In the genomic region with DNA sequence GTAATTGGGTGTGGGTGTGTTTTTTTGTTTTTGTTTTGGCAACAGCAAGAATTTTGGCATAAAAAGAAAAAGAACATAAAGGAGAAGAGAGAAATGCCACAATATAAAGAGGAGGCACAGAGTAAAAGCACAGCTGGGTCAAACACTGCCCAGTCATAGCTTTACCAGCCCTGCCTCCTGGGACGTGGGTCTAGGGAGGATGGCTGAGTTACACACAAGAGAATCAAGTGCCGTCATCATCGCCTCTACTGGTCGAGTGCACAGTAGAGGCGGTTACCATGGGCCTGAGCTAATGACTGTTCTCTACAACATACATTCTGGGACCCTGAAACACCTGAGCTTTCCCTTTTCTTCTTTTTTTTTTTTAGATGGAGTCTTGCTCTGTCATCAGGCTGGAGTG, we compare ENCODE assay signal across 1 cellular context.
TF ChIP-seq lines count a peak whose summit lies in the region.

No MANE protein-coding gene starts in this region.

TF ChIP-seq in GM12878, 131 proteins besides CTCF, POLR2A, EP300 and RAD21 (continued from another document):
- TF ChIP-seq, protein P1, sequence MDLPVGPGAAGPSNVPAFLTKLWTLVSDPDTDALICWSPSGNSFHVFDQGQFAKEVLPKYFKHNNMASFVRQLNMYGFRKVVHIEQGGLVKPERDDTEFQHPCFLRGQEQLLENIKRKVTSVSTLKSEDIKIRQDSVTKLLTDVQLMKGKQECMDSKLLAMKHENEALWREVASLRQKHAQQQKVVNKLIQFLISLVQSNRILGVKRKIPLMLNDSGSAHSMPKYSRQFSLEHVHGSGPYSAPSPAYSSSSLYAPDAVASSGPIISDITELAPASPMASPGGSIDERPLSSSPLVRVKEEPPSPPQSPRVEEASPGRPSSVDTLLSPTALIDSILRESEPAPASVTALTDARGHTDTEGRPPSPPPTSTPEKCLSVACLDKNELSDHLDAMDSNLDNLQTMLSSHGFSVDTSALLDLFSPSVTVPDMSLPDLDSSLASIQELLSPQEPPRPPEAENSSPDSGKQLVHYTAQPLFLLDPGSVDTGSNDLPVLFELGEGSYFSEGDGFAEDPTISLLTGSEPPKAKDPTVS (IDR thresholded peaks at IDR 0.05; ENCODE audit: low read depth, low read length): no peak
- TF ChIP-seq STAT1 (conservative IDR thresholded peaks at IDR 0.05) (no peak), ZNF24 (IDR thresholded peaks at IDR 0.05) (no peak), SMC3 (IDR thresholded peaks at IDR 0.05; ENCODE audit: borderline replicate concordance, low read length) (no peak), STAT3 (IDR thresholded peaks at IDR 0.05; ENCODE audit: low read depth, low read length) (no peak), NFIC (IDR thresholded peaks at IDR 0.05; ENCODE audit: low read depth, low read length) (no peak), RELA (IDR thresholded peaks at IDR 0.05; ENCODE audit: borderline replicate concordance, partially characterized antibody) (no peak), NR2C1 (IDR thresholded peaks at IDR 0.05) (no peak), SIN3A (IDR thresholded peaks at IDR 0.05; ENCODE audit: low read depth, low read length) (no peak), BRCA1 (IDR thresholded peaks at IDR 0.05; ENCODE audit: low read depth, low read length) (no peak), SP1 (IDR thresholded peaks at IDR 0.05; ENCODE audit: low read depth, low read length) (no peak)
- TF ChIP-seq, protein P2, sequence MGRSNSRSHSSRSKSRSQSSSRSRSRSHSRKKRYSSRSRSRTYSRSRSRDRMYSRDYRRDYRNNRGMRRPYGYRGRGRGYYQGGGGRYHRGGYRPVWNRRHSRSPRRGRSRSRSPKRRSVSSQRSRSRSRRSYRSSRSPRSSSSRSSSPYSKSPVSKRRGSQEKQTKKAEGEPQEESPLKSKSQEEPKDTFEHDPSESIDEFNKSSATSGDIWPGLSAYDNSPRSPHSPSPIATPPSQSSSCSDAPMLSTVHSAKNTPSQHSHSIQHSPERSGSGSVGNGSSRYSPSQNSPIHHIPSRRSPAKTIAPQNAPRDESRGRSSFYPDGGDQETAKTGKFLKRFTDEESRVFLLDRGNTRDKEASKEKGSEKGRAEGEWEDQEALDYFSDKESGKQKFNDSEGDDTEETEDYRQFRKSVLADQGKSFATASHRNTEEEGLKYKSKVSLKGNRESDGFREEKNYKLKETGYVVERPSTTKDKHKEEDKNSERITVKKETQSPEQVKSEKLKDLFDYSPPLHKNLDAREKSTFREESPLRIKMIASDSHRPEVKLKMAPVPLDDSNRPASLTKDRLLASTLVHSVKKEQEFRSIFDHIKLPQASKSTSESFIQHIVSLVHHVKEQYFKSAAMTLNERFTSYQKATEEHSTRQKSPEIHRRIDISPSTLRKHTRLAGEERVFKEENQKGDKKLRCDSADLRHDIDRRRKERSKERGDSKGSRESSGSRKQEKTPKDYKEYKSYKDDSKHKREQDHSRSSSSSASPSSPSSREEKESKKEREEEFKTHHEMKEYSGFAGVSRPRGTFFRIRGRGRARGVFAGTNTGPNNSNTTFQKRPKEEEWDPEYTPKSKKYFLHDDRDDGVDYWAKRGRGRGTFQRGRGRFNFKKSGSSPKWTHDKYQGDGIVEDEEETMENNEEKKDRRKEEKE (IDR thresholded peaks at IDR 0.05): no peak
